29 cellular contexts compared by ENCODE assay signal in the genomic region with DNA sequence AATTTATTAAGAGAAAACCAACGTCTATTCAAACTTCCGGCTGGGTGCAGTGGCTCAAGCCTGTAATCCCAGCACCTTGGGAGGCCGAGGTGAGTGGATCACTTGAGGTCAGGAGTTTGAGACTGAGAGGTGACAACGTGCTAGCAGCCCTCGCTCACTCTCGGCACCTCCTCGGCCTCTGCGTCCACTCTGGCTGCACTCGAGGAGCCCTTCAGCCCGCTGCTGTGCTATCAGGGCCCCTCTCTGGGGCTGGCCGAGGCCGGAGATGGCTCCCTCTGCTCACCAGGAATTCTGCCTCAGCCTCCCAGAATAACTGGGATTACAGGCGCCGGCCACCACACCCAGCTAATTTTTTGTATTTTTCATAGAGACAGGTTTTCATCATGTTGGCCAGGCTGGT.
"Had no signal": no experiment of that assay in that cellular context is flagged by ENCODE, and none has a peak within 500 bp of the region (broad histone marks: within the 10 kb centered on the region; RNA-seq: fewer than 3 reads in every experiment).

No MANE protein-coding gene starts in this region.

- H3K4me1 ChIP-seq: stomach, suprapubic skin, testis, thyroid gland, tibial artery, tibial nerve, upper lobe of left lung, upper lobe of right lung, uterus, vagina had no signal

- H3K4me1 Mint-ChIP-seq: stimulated activated effector memory CD8-positive, alpha-beta T cell treated with anti-CD3 and anti-CD28 coated beads, Interleukin-12 subunit alpha, Interleukin-12 subunit beta, amount 100 ng/mL, for 72 hours; stimulated activated memory B cell treated with anti-CD40 and anti-IgM and Interleukin-4, amounts not matched to agents 10 μg/mL and 1 μg/mL and 100 μg/mL, for 72 hours; stimulated activated naive CD8-positive, alpha-beta T cell treated with anti-CD3 and anti-CD28 coated beads, Interleukin-15, amount 100 ng/mL, for 72 hours had no signal

- H3K9me3 Mint-ChIP-seq: stimulated activated effector memory CD8-positive, alpha-beta T cell treated with anti-CD3 and anti-CD28 coated beads, Interleukin-12 subunit alpha, Interleukin-12 subunit beta, amount 100 ng/mL, for 72 hours; stimulated activated memory B cell treated with anti-CD40 and anti-IgM and Interleukin-4, amounts not matched to agents 10 μg/mL and 1 μg/mL and 100 μg/mL, for 72 hours; stimulated activated naive B cell treated with anti-CD40 and anti-IgM and Interleukin-4, amounts not matched to agents 10 μg/mL and 1 μg/mL and 100 μg/mL, for 72 hours; stimulated activated naive CD8-positive, alpha-beta T cell treated with anti-CD3 and anti-CD28 coated beads, Interleukin-15, amount 100 ng/mL, for 72 hours; stimulated activated naive CD8-positive, alpha-beta T cell treated with anti-CD3 and anti-CD28 coated beads, Interleukin-15, Interleukin-2, amounts not matched to agents 100 ng/mL and 50 ng/mL, for 24 hours; type B pancreatic cell had no signal

- H3K27ac Mint-ChIP-seq: stimulated activated effector memory CD8-positive, alpha-beta T cell treated with anti-CD3 and anti-CD28 coated beads, Interleukin-12 subunit alpha, Interleukin-12 subunit beta, amount 100 ng/mL, for 72 hours; stimulated activated memory B cell treated with anti-CD40 and anti-IgM and Interleukin-4, amounts not matched to agents 10 μg/mL and 1 μg/mL and 100 μg/mL, for 72 hours; stimulated activated naive B cell treated with anti-CD40 and anti-IgM and Interleukin-4, amounts not matched to agents 10 μg/mL and 1 μg/mL and 100 μg/mL, for 72 hours; stimulated activated naive CD8-positive, alpha-beta T cell treated with anti-CD3 and anti-CD28 coated beads, Interleukin-15, Interleukin-2, amounts not matched to agents 100 ng/mL and 50 ng/mL, for 24 hours; type B pancreatic cell had no signal

- H3K36me3 Mint-ChIP-seq: stimulated activated effector memory CD8-positive, alpha-beta T cell treated with anti-CD3 and anti-CD28 coated beads, Interleukin-12 subunit alpha, Interleukin-12 subunit beta, amount 100 ng/mL, for 72 hours; stimulated activated memory B cell treated with anti-CD40 and anti-IgM and Interleukin-4, amounts not matched to agents 10 μg/mL and 1 μg/mL and 100 μg/mL, for 72 hours; type B pancreatic cell had no signal

- H3K27me3 Mint-ChIP-seq: stimulated activated memory B cell treated with anti-CD40 and anti-IgM and Interleukin-4, amounts not matched to agents 10 μg/mL and 1 μg/mL and 100 μg/mL, for 72 hours; stimulated activated naive B cell treated with anti-CD40 and anti-IgM and Interleukin-4, amounts not matched to agents 10 μg/mL and 1 μg/mL and 100 μg/mL, for 72 hours; stimulated activated naive CD8-positive, alpha-beta T cell treated with anti-CD3 and anti-CD28 coated beads, Interleukin-15, amount 100 ng/mL, for 72 hours; stimulated activated naive CD8-positive, alpha-beta T cell treated with anti-CD3 and anti-CD28 coated beads, Interleukin-15, Interleukin-2, amounts not matched to agents 100 ng/mL and 50 ng/mL, for 24 hours; type B pancreatic cell had no signal

- H3K9me3 ChIP-seq: stomach, suprapubic skin, testis, thoracic aorta, thyroid gland, tibial artery, tibial nerve, transverse colon, upper lobe of left lung, upper lobe of right lung, uterus, vagina had no signal

- H3K4me3 Mint-ChIP-seq: stimulated activated effector memory CD8-positive, alpha-beta T cell treated with anti-CD3 and anti-CD28 coated beads, Interleukin-12 subunit alpha, Interleukin-12 subunit beta, amount 100 ng/mL, for 72 hours; stimulated activated memory B cell treated with anti-CD40 and anti-IgM and Interleukin-4, amounts not matched to agents 10 μg/mL and 1 μg/mL and 100 μg/mL, for 72 hours; stimulated activated naive B cell treated with anti-CD40 and anti-IgM and Interleukin-4, amounts not matched to agents 10 μg/mL and 1 μg/mL and 100 μg/mL, for 72 hours; stimulated activated naive CD8-positive, alpha-beta T cell treated with anti-CD3 and anti-CD28 coated beads, Interleukin-15, amount 100 ng/mL, for 72 hours; stimulated activated naive CD8-positive, alpha-beta T cell treated with anti-CD3 and anti-CD28 coated beads, Interleukin-15, Interleukin-2, amounts not matched to agents 100 ng/mL and 50 ng/mL, for 24 hours; type B pancreatic cell had no signal

- DNase-seq: stimulated activated CD4-positive, alpha-beta T cell treated with anti-CD3 and anti-CD28 coated beads, Interleukin-2, amount 100 ng/mL, for 48 hours; stimulated activated CD4-positive, alpha-beta T cell treated with anti-CD3 and anti-CD28 coated beads, Interleukin-4, amount 100 ng/mL, for 1 hour; stimulated activated CD4-positive, alpha-beta T cell treated with anti-CD3 and anti-CD28 coated beads, Interleukin-4, amount 100 ng/mL, for 24 hours; stimulated activated CD4-positive, alpha-beta T cell treated with anti-CD3 and anti-CD28 coated beads, Interleukin-4, amount 100 ng/mL, for 4 hours; stimulated activated CD8-positive, alpha-beta memory T cell treated with anti-CD3 and anti-CD28 coated beads, Interleukin-4, amount 100 ng/mL, for 48 hours; stimulated activated naive B cell treated with anti-CD40 and anti-IgM and Interleukin-4, amounts not matched to agents 10 μg/mL and 1 μg/mL and 100 μg/mL, for 72 hours; stimulated activated naive CD4-positive, alpha-beta T cell; stimulated activated naive CD4-positive, alpha-beta T cell treated with Interleukin-2 at 50 U/mL for 16 hours; stimulated activated naive CD8-positive, alpha-beta T cell treated with anti-CD3 and anti-CD28 coated beads, Interleukin-15, amount 100 ng/mL, for 72 hours; stimulated activated naive CD8-positive, alpha-beta T cell treated with anti-CD3 and anti-CD28 coated beads, Interleukin-15, Interleukin-2, amounts not matched to agents 100 U/mL and 50 U/mL, for 24 hours; stomach; substantia nigra; testis; thyroid gland; tibial artery; transverse colon; trophoblast cell; upper lobe of right lung; uterus had no signal

- H3K27me3 ChIP-seq: stomach, suprapubic skin, testis, thyroid gland, tibial artery, tibial nerve, transverse colon, upper lobe of left lung, upper lobe of right lung, uterus, vagina had no signal

- H3K27ac ChIP-seq: stomach, suprapubic skin, testis, thoracic aorta, thyroid gland, tibial artery, tibial nerve, transverse colon, upper lobe of left lung, upper lobe of right lung, uterus, vagina had no signal

- H3K4me3 ChIP-seq: stomach, suprapubic skin, testis, thoracic aorta, thyroid gland, tibial artery, tibial nerve, transverse colon, upper lobe of left lung, upper lobe of right lung, uterus, vagina had no signal

- FAIRE-seq: urothelium cell line had no signal

- H3K36me3 ChIP-seq: stomach, suprapubic skin, thoracic aorta, thyroid gland, tibial artery, tibial nerve, transverse colon, upper lobe of left lung, upper lobe of right lung, uterus, vagina had no signal

- ATAC-seq: stimulated activated effector memory CD8-positive, alpha-beta T cell treated with anti-CD3 and anti-CD28 coated beads, Interleukin-12 subunit alpha, Interleukin-12 subunit beta, amount 100 ng/mL, for 72 hours; stimulated activated memory B cell treated with anti-CD40 and anti-IgM and Interleukin-4, amounts not matched to agents 10 μg/mL and 1 μg/mL and 100 μg/mL, for 72 hours; stimulated activated naive B cell treated with anti-CD40 and anti-IgM and Interleukin-4, amounts not matched to agents 10 μg/mL and 1 μg/mL and 100 μg/mL, for 72 hours; stimulated activated naive CD8-positive, alpha-beta T cell treated with anti-CD3 and anti-CD28 coated beads, Interleukin-15, amount 100 ng/mL, for 72 hours; stimulated activated naive CD8-positive, alpha-beta T cell treated with anti-CD3 and anti-CD28 coated beads, Interleukin-15, Interleukin-2, amounts not matched to agents 100 U/mL and 50 U/mL, for 24 hours; upper lobe of right lung had no signal
